25 cellular contexts compared by ENCODE assay signal in the genomic region with DNA sequence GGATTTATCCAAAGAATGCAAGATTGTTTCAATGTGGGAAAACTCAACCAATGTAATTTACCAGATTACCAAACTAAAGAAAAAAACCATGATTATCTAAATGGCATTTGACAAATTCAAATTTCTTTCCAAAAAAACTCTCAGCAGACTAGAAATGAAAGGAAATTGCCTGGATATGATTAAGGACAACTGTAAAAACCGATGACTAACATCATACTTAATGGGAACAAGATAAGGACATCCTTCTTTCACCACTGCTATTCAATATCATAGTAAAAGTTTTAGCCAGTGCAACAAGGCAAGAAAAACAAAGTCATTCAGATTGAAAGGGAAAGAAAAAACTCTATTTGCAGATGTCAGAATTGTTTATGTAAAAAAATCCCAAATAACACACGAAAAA. TPM values are rescaled to one million over a fixed set of nuclear protein-coding genes. Genes with fewer than 3 reads are reported as not detected.
DNase-seq lines count a peak whose midpoint lies in the region; ATAC-seq, FAIRE-seq and TF ChIP-seq lines count a peak whose summit lies in the region.
"Had no signal": no experiment of that assay in that cellular context is flagged by ENCODE, and none has a peak within 500 bp of the region (broad histone marks: within the 10 kb centered on the region; RNA-seq: fewer than 3 reads in every experiment).

No MANE protein-coding gene starts in this region.

- intact Hi-C loops in body of pancreas (cut with DNase I) = no loop called here

- no peak overlapping the region for H2AFZ ChIP-seq in astrocyte (ENCODE audit: low read depth, low read length)

- H3K27me3 ChIP-seq in astrocyte (ENCODE audit: insufficient read depth, low read length) (no peaks in the 10 kb centered on the region), body of pancreas (no peaks in the 10 kb centered on the region)
- H3K27me3 ChIP-seq: MG63 had no signal

- peaks cover 6% of the 10 kb centered on the region for H3K4me1 ChIP-seq in astrocyte (ENCODE audit: insufficient read depth, low read length)
- peaks cover 5% of the 10 kb centered on the region for H3K4me1 ChIP-seq in body of pancreas
- H3K4me1 ChIP-seq: Caco-2 had no signal

- H3K27ac ChIP-seq in astrocyte (ENCODE audit: low read depth, low read length) (no peak overlapping the region), body of pancreas (no peak overlapping the region)
- H3K27ac ChIP-seq: 22Rv1, RWPE1 had no signal

- H3K4me1 Mint-ChIP-seq in astrocyte (ENCODE audit: low read depth, unreplicated experiment) = no peaks in the 10 kb centered on the region

- ATAC-seq in body of pancreas = no peak
- ATAC-seq: HCT116, HepG2 had no signal

- no peaks in the 10 kb centered on the region for H3K36me3 ChIP-seq in astrocyte (ENCODE audit: insufficient read depth, low read length)
- H3K36me3 ChIP-seq in body of pancreas (replicated peaks in 1 of 2; ENCODE audit: insufficient read depth in 1 of 2, low read depth in 2 of 2) = no peaks in the 10 kb centered on the region
- H3K36me3 ChIP-seq: MG63 had no signal

- H3K36me3 Mint-ChIP-seq in astrocyte (ENCODE audit: low read depth, unreplicated experiment) = no peaks in the 10 kb centered on the region
- H3K36me3 Mint-ChIP-seq: CD4-positive, alpha-beta memory T cell had no signal

- H3K27ac Mint-ChIP-seq in astrocyte (ENCODE audit: unreplicated experiment) = no peak overlapping the region
- H3K27ac Mint-ChIP-seq: CD4-positive, alpha-beta memory T cell had no signal

- H3K4me3 ChIP-seq in astrocyte (ENCODE audit: insufficient read depth, low read depth, low read length) = no peak overlapping the region
- no peak overlapping the region for H3K4me3 ChIP-seq in fibroblast of pulmonary artery (replicated peaks; ENCODE audit: low read depth, low read length)
- no peak overlapping the region for H3K4me3 ChIP-seq in body of pancreas
- H3K4me3 ChIP-seq: MG63 had no signal

- peaks cover 4% of the 10 kb centered on the region for H3K9me3 Mint-ChIP-seq in astrocyte (ENCODE audit: unreplicated experiment)

- DNase-seq in A172 (ENCODE audit: low spot score) = peak; percentile 4
- peak; percentile 29 for DNase-seq in ELR (ENCODE audit: low read depth)
- peak; percentile 8 for DNase-seq in astrocyte (ENCODE audit: low read depth)
- peak; percentile 4 for DNase-seq in fibroblast of pulmonary artery (ENCODE audit: low read depth)
- no peak for DNase-seq in medulla oblongata (ENCODE audit: extremely low spot score)
- no peak for DNase-seq in body of pancreas
- no peak for DNase-seq in COLO829 (ENCODE audit: low spot score)
- DNase-seq in activated T-cell treated with anti-CD3 and anti-CD28 coated beads, Interleukin-2, amount 50 U/mL, for 48 hours = no peak
- DNase-seq: C1 segment of cervical spinal cord; Caco-2; CD4-positive, alpha-beta memory T cell; DMS 273 treated with DMSO at 0.1 percent for 48 hours; DMS79; Karpas-422; MG63; NCI-H1105 treated with DMSO at 0.1 percent for 48 hours; NCI-H2029; NCI-H2227 treated with DMSO at 0.1 percent for 48 hours; NCI-H526 treated with DMSO at 0.1 percent for 48 hours; SHP77 had no signal

- no peak overlapping the region for H3K4me3 Mint-ChIP-seq in astrocyte (ENCODE audit: unreplicated experiment)
- H3K4me3 Mint-ChIP-seq: CD4-positive, alpha-beta memory T cell had no signal

- no peaks in the 10 kb centered on the region for H3K27me3 Mint-ChIP-seq in astrocyte (ENCODE audit: low read depth, unreplicated experiment)

- peaks cover under 1% of the 10 kb centered on the region for H3K79me2 ChIP-seq in astrocyte (ENCODE audit: insufficient read depth, low read length)

- 38 to 61% methylated on average over 2 of the region's 2 CpGs for WGBS in body of pancreas, 2 donors

- no peaks in the 10 kb centered on the region for H4K20me1 ChIP-seq in astrocyte (ENCODE audit: insufficient read depth, low read length)

- H3K9me3 ChIP-seq in astrocyte (ENCODE audit: insufficient read depth, low read depth, low read length) = no peaks in the 10 kb centered on the region
- H3K9me3 ChIP-seq in body of pancreas = no peaks in the 10 kb centered on the region
- H3K9me3 ChIP-seq: Caco-2 had no signal

- no peak for FAIRE-seq in astrocyte (lab: Jason Lieb, UNC)
- FAIRE-seq: GM19239, HepG2 had no signal

- no peak for TF ChIP-seq POLR2A in body of pancreas (IDR thresholded peaks at IDR 0.05)

- no peak overlapping the region for H3K4me2 ChIP-seq in astrocyte (ENCODE audit: low read length)

- H3K9ac ChIP-seq in astrocyte (ENCODE audit: low read length) = no peak overlapping the region

- TF ChIP-seq CTCF in astrocyte (IDR thresholded peaks at IDR 0.05; ENCODE audit: insufficient read depth, low read depth, low read length) (no peak), fibroblast of pulmonary artery (IDR thresholded peaks at IDR 0.05; ENCODE audit: low read length, missing control alignments) (no peak), body of pancreas (IDR thresholded peaks at IDR 0.05) (no peak)

RNA-seq across cellular contexts. Expression of gene CCDC150, which starts 4.4 kb away (rescaled TPM):
- total RNA-seq in A172 (2014; rRNA removed; shearing (Covaris generic)) = 4.4 and 6.9 TPM in 2 replicates
- total RNA-seq in astrocyte (2.2 and 4.4 TPM in 2 replicates), body of pancreas (1 to 10 TPM in 1 of 2 donors, not detected in 1; 2.6 TPM)

RNA-seq across cellular contexts. Expression of gene HECW2, which starts 41.8 kb away (rescaled TPM):
- 0.34 and 1.5 TPM in 2 replicates for total RNA-seq in A172 (2014; rRNA removed; shearing (Covaris generic))
- total RNA-seq in astrocyte (8.9 and 10.1 TPM in 2 replicates), body of pancreas (1 to 10 TPM; 4.4 to 6.3 TPM)

Comparison
In these comparisons a context has a peak if more than half of its experiments do, and no peak if none do; other contexts are left out.
1. DNase-seq: peak in A172 (single experiment), ELR (single experiment), astrocyte (single experiment) and fibroblast of pulmonary artery (single experiment); none in medulla oblongata (single experiment), body of pancreas (0 of 4), COLO829 (single experiment) and activated T-cell treated with anti-CD3 and anti-CD28 coated beads, Interleukin-2, amount 50 U/mL, for 48 hours (0 of 2).